In genomic region chr15:40871749-40872617, GRCh38 we compare ENCODE assay signal across 9 cellular contexts. TPM values are rescaled to one million over a fixed set of nuclear protein-coding genes. Genes with fewer than 3 reads are reported as not detected.
A peak's percentile ranks its signal among the peaks of the same experiment; 100 is the strongest.
DNase-seq lines count a peak whose midpoint lies in the region; ATAC-seq and TF ChIP-seq lines count a peak whose summit lies in the region.
"Had no signal": no experiment of that assay in that cellular context is flagged by ENCODE, and none has a peak within 500 bp of the region (broad histone marks: within the 10 kb centered on the region; RNA-seq: fewer than 3 reads in every experiment).

No MANE protein-coding gene starts in this region.

- no peaks in the 10 kb centered on the region for H3K9me3 ChIP-seq in OCI-LY7 (ENCODE audit: low read length)

- H3K4me3 ChIP-seq in OCI-LY7 (ENCODE audit: low read depth, low read length, poor library complexity, severe bottlenecking) (no peak overlapping the region), dorsolateral prefrontal cortex (peak overlapping the region in 4 of 59 donors; percentile 6 to 74 (median 70))

- H3K4me2 ChIP-seq in OCI-LY7 (ENCODE audit: low read length), result peak overlapping the region; percentile 13; the same call in 1 of the 2 replicates

- H3K27me3 ChIP-seq in dorsolateral prefrontal cortex, result peaks cover 0 to 3% (median 0%) of the 10 kb centered on the region in 45 donors
- H3K27me3 ChIP-seq: brain microvascular endothelial cell had no signal

- BruUV-seq in OCI-LY7 (replicated peaks; lab: Mats Ljungman, UMichigan), result no TSS peak

- POLR2A ChIA-PET in OCI-LY7 (lab: Charles Lee), result interaction anchor here (0.7 to 1.3 kb wide), 3 partner anchors 12 to 313 kb away, joined by 4 to 7 read pairs (median 5); no protein-coding TSS in a partner anchor

- no peaks in the 10 kb centered on the region for H3K79me2 ChIP-seq in OCI-LY7 (ENCODE audit: insufficient read depth, low read depth, low read length)

- no peaks in the 10 kb centered on the region for H3K9me2 ChIP-seq in OCI-LY7 (ENCODE audit: insufficient read depth, low read length)

- H3K36me3 ChIP-seq in OCI-LY7 (ENCODE audit: insufficient read depth, low read length), result no peaks in the 10 kb centered on the region
- H3K36me3 ChIP-seq: brain microvascular endothelial cell had no signal

- no peak for TF ChIP-seq CTCF in OCI-LY7 (conservative IDR thresholded peaks at IDR 0.05; ENCODE audit: low read length)
- no peak for TF ChIP-seq CTCF in dorsolateral prefrontal cortex (IDR thresholded peaks at IDR 0.05 in 54 of 56, conservative IDR thresholded peaks at IDR 0.05 in 2 of 56; ENCODE audit: low read depth in 1 of 56, partially characterized antibody in 56 of 56)

- ATAC-seq in HG02973 (IDR thresholded peaks at IDR 0.05; ENCODE audit: unreplicated experiment), result no peak
- no peak for ATAC-seq in GM21619 (IDR thresholded peaks at IDR 0.05; ENCODE audit: unreplicated experiment)

- intact Hi-C loops in OCI-LY7 (cut with micrococcal nuclease; ENCODE audit: unreplicated experiment) (no loop called here), dorsolateral prefrontal cortex (cut with DNase I) (no loop called here)

- no peak overlapping the region for H2AFZ ChIP-seq in OCI-LY7 (ENCODE audit: low read length)

- CTCF ChIA-PET in OCI-LY7 (lab: Charles Lee; ENCODE audit: unreplicated experiment), result interaction anchor here (2.9 kb wide), 1 partner anchor 14 kb away, joined by 23 read pairs; no protein-coding TSS in a partner anchor

- H3K4me1 ChIP-seq in OCI-LY7 (ENCODE audit: insufficient read depth, low read length, poor library complexity, severe bottlenecking), result peaks cover 24% of the 10 kb centered on the region

- no peak overlapping the region for H3K27ac ChIP-seq in OCI-LY7 (ENCODE audit: low read depth, low read length, poor library complexity, severe bottlenecking)
- no peak overlapping the region for H3K27ac ChIP-seq in dorsolateral prefrontal cortex
- H3K27ac ChIP-seq: brain microvascular endothelial cell had no signal

- H4K20me1 ChIP-seq in OCI-LY7 (ENCODE audit: insufficient read depth, low read length), result no peaks in the 10 kb centered on the region

- peak; percentile 15 for DNase-seq in stimulated activated naive CD4-positive, alpha-beta T cell treated with Interleukin-2 at 50 U/mL for 16 hours (lab: John Stamatoyannopoulos, UW)
- DNase-seq in stimulated activated naive CD4-positive, alpha-beta T cell (lab: John Stamatoyannopoulos, UW), result no peak
- DNase-seq in OCI-LY7 (ENCODE audit: low spot score) (no peak), iPS-NIHi7 (ENCODE audit: extremely low spot score) (peak; percentile 77), NCI-H1436 treated with DMSO at 0.1 percent for 48 hours (lab: John Stamatoyannopoulos, UW) (no peak), dorsolateral prefrontal cortex (no peak)
- DNase-seq: brain microvascular endothelial cell had no signal

RNA-seq across cellular contexts. Expression of gene RHOV, which starts 2.1 kb away (rescaled TPM):
- total RNA-seq in OCI-LY7 (2014; rRNA removed; shearing (Covaris generic)), result 0.80 and 1.5 TPM in 2 replicates
- total RNA-seq in OCI-LY7 (2022) (0.63 and 0.85 TPM in 2 replicates), dorsolateral prefrontal cortex (1 to 10 TPM in 113 of 120 experiments, under 1 TPM in 7; 0.46 to 6.2 (median 2.5) TPM)

RNA-seq across cellular contexts. Expression of gene VPS18, which starts 22.3 kb away (rescaled TPM):
- total RNA-seq in OCI-LY7 (2014; rRNA removed; shearing (Covaris generic)), result 24.5 and 26.2 TPM in 2 replicates
- 26.4 and 30.7 TPM in 2 replicates for total RNA-seq in OCI-LY7 (2022)
- 10 to 100 TPM; 19.3 to 39.4 (median 29.9) TPM for total RNA-seq in dorsolateral prefrontal cortex

RNA-seq across cellular contexts. Expression of gene SPINT1, which starts 28.1 kb away (rescaled TPM):
- total RNA-seq in OCI-LY7 (2014; rRNA removed; shearing (Covaris generic)), result 0.10 TPM in 1 of 2 replicates, not detected in the other
- total RNA-seq in OCI-LY7 (2022) (2.0 and 2.4 TPM in 2 replicates), dorsolateral prefrontal cortex (1 to 10 TPM in 95 of 120 experiments, under 1 TPM in 23, not detected in 2; 0.39 to 5.4 (median 1.6) TPM)

RNA-seq across cellular contexts. Expression of gene PPP1R14D, which starts 43.5 kb away (rescaled TPM):
- total RNA-seq in OCI-LY7 (2014; rRNA removed; shearing (Covaris generic)), result not detected in 2 replicates
- total RNA-seq in OCI-LY7 (2022), result not detected in 2 replicates
- not detected for total RNA-seq in dorsolateral prefrontal cortex

RNA-seq across cellular contexts. Expression of gene DLL4, which starts 57.2 kb away (rescaled TPM):
- 0.19 TPM in 1 of 2 replicates, not detected in the other for total RNA-seq in OCI-LY7 (2014; rRNA removed; shearing (Covaris generic))
- total RNA-seq in OCI-LY7 (2022) (0.15 TPM in 1 of 2 replicates, not detected in the other), dorsolateral prefrontal cortex (10 to 100 TPM in 41 of 120 experiments, 1 to 10 TPM in 79; 2.2 to 25.3 (median 7.9) TPM)

Comparison
In these comparisons a context has a peak if more than half of its experiments do, and no peak if none do; other contexts are left out.
1. DNase-seq: peak in stimulated activated naive CD4-positive, alpha-beta T cell treated with Interleukin-2 at 50 U/mL for 16 hours (single experiment) and iPS-NIHi7 (single experiment); none in stimulated activated naive CD4-positive, alpha-beta T cell (0 of 6), OCI-LY7 (single experiment), NCI-H1436 treated with DMSO at 0.1 percent for 48 hours (single experiment) and dorsolateral prefrontal cortex (0 of 10).